ENCODE assay signal across 8 cellular contexts in genomic region chr9:99820330-99821186, GRCh38. TPM values are rescaled to one million over a fixed set of nuclear protein-coding genes. Genes with fewer than 3 reads are reported as not detected.
DNase-seq lines count a peak whose midpoint lies in the region; ATAC-seq, FAIRE-seq and TF ChIP-seq lines count a peak whose summit lies in the region.

No MANE protein-coding gene starts in this region.

- peak; percentile 20 to 21 for ATAC-seq in stimulated activated naive B cell treated with anti-CD40 and anti-IgM and Interleukin-4, amounts not matched to agents 10 μg/mL and 1 μg/mL and 100 μg/mL, for 72 hours (replicated peaks)

- H3K27ac ChIP-seq in endothelial cell of umbilical vein (ENCODE audit: insufficient read depth, low read depth, low read length) (peak overlapping the region; percentile 46), mesodermal cell (ENCODE audit: low read depth, low read length, severe bottlenecking) (peak overlapping the region; percentile 87)

- H3K9me1 ChIP-seq in endothelial cell of umbilical vein (replicated peaks; ENCODE audit: control insufficient read depth, extremely low read depth, insufficient read depth, low read length), result no peaks in the 10 kb centered on the region

- CTCF ChIA-PET in endothelial cell of umbilical vein (lab: Charles Lee), result interaction anchor here (0.9 to 1.4 kb wide), 6 partner anchors 10 to 782 kb away, joined by 3 to 9 read pairs (median 3); no protein-coding TSS in a partner anchor

- H3K27me3 Mint-ChIP-seq in stimulated activated naive B cell treated with anti-CD40 and anti-IgM and Interleukin-4, amounts not matched to agents 10 μg/mL and 1 μg/mL and 100 μg/mL, for 72 hours, result peaks cover 0 to 3% of the 10 kb centered on the region in 2 donors

- H3K4me1 ChIP-seq in endothelial cell of umbilical vein (ENCODE audit: control insufficient read depth, extremely low read depth, insufficient read depth, low read length) (peaks cover 25% of the 10 kb centered on the region), mesodermal cell (ENCODE audit: control insufficient read depth, insufficient read depth, low read length, poor library complexity, severe bottlenecking) (peaks cover 12% of the 10 kb centered on the region)

- TF ChIP-seq CTCF in endothelial cell of umbilical vein (IDR thresholded peaks at IDR 0.05; ENCODE audit: extremely low read depth in 1 of 2, insufficient read depth in 1 of 2, low read depth in 1 of 2, low read length in 2 of 2), result no peak

- H3K4me3 ChIP-seq in endothelial cell of umbilical vein (replicated peaks in 1 of 3; ENCODE audit: insufficient read depth in 1 of 3, low read depth in 1 of 3, low read length in 3 of 3), result peak overlapping the region; percentile 47 to 82 (median 59)
- H3K4me3 ChIP-seq in mesodermal cell (ENCODE audit: extremely low read depth, insufficient read depth, low read length, poor library complexity, severe bottlenecking), result peak overlapping the region; percentile 71

- FAIRE-seq in endothelial cell of umbilical vein (lab: Jason Lieb, UNC), result peak; percentile 26

- no peaks in the 10 kb centered on the region for H4K20me1 ChIP-seq in endothelial cell of umbilical vein (replicated peaks; ENCODE audit: control insufficient read depth, extremely low read depth, insufficient read depth, low read length)

- TSS peak; percentile 26 for BruUV-seq in endothelial cell of umbilical vein (replicated peaks; lab: Mats Ljungman, UMichigan)

- 0 to 2% methylated on average over 9 to 13 of the region's 34 CpGs for WGBS in mesodermal cell (ENCODE audit: insufficient coverage in 2 of 2), 2 experiments

- DNase-seq in NCI-H2029 (lab: John Stamatoyannopoulos, UW) (peak; percentile 61), NCI-H2029 treated with DMSO at 0.1 percent for 48 hours (lab: John Stamatoyannopoulos, UW) (no peak), NCI-H510A (lab: John Stamatoyannopoulos, UW) (peak; percentile 39), endothelial cell of umbilical vein (ENCODE audit: low read depth, low spot score) (peak; percentile 69), HPDE6-E6E7 (ENCODE audit: extremely low spot score) (no peak)
- DNase-seq in activated CD8-positive, alpha-beta memory T cell treated with anti-CD3 and anti-CD28 coated beads, Interleukin-2, amount 50 U/mL, for 4 hours, result peak; percentile 43
- peak; percentile 83 for DNase-seq in stimulated activated naive B cell treated with anti-CD40 and anti-IgM and Interleukin-4, amounts not matched to agents 10 μg/mL and 1 μg/mL and 100 μg/mL, for 72 hours

- peaks cover 46 to 49% of the 10 kb centered on the region in 2 donors for H3K36me3 Mint-ChIP-seq in stimulated activated naive B cell treated with anti-CD40 and anti-IgM and Interleukin-4, amounts not matched to agents 10 μg/mL and 1 μg/mL and 100 μg/mL, for 72 hours

- intact Hi-C loops in endothelial cell of umbilical vein (cut with micrococcal nuclease), result loop anchor here (1.0 to 5.0 kb wide), 12 partner anchors 86 to 777 kb away; partner anchors contain the start of genes SEC61B, STX17 and TGFBR1

- H3K4me3 Mint-ChIP-seq in stimulated activated naive B cell treated with anti-CD40 and anti-IgM and Interleukin-4, amounts not matched to agents 10 μg/mL and 1 μg/mL and 100 μg/mL, for 72 hours, result peak overlapping the region; percentile 78 to 99

- POLR2A ChIA-PET in endothelial cell of umbilical vein (lab: Charles Lee), result interaction anchor here (1.0 kb wide), 1 partner anchor 636 kb away, joined by 3 read pairs; no protein-coding TSS in a partner anchor

- H3K79me2 ChIP-seq in endothelial cell of umbilical vein (ENCODE audit: control insufficient read depth, insufficient read depth, low read length), result no peaks in the 10 kb centered on the region

- no peak for TF ChIP-seq POLR2A in endothelial cell of umbilical vein (IDR thresholded peaks at IDR 0.05; ENCODE audit: low read depth, low read length)

- H3K4me2 ChIP-seq in endothelial cell of umbilical vein (ENCODE audit: insufficient read depth, low read length), result peak overlapping the region; percentile 89

- H2AFZ ChIP-seq in endothelial cell of umbilical vein (ENCODE audit: low read depth, low read length), result peak overlapping the region; percentile 76

- no peaks in the 10 kb centered on the region for H3K9me3 Mint-ChIP-seq in stimulated activated naive B cell treated with anti-CD40 and anti-IgM and Interleukin-4, amounts not matched to agents 10 μg/mL and 1 μg/mL and 100 μg/mL, for 72 hours

- peaks cover 12 to 13% of the 10 kb centered on the region in 2 experiments for H3K27me3 ChIP-seq in endothelial cell of umbilical vein (ENCODE audit: control insufficient read depth in 2 of 2, insufficient read depth in 2 of 2, low read length in 2 of 2)

- dilution Hi-C loops in endothelial cell of umbilical vein (cut with MboI; ENCODE audit: extremely low pct_ligation_motif_present, low sequenced_read_pairs), result no loop called here

- H3K27ac Mint-ChIP-seq in stimulated activated naive B cell treated with anti-CD40 and anti-IgM and Interleukin-4, amounts not matched to agents 10 μg/mL and 1 μg/mL and 100 μg/mL, for 72 hours, result peak overlapping the region; percentile 100

- no peaks in the 10 kb centered on the region for H3K36me3 ChIP-seq in endothelial cell of umbilical vein (ENCODE audit: control insufficient read depth in 2 of 2, extremely low read depth in 1 of 2, insufficient read depth in 2 of 2, low read length in 2 of 2)
- H3K36me3 ChIP-seq in mesodermal cell (ENCODE audit: control insufficient read depth, insufficient read depth, low read length), result no peaks in the 10 kb centered on the region

- H3K9me3 ChIP-seq in endothelial cell of umbilical vein (replicated peaks; ENCODE audit: control insufficient read depth, insufficient read depth, low read length) (no peaks in the 10 kb centered on the region), mesodermal cell (ENCODE audit: control insufficient read depth, low read length) (no peaks in the 10 kb centered on the region)

- peaks cover 30 to 64% of the 10 kb centered on the region in 2 donors for H3K4me1 Mint-ChIP-seq in stimulated activated naive B cell treated with anti-CD40 and anti-IgM and Interleukin-4, amounts not matched to agents 10 μg/mL and 1 μg/mL and 100 μg/mL, for 72 hours

- peak overlapping the region; percentile 64 for H3K9ac ChIP-seq in endothelial cell of umbilical vein (replicated peaks; ENCODE audit: extremely low read depth, insufficient read depth, low read length)

TF ChIP-seq in endothelial cell of umbilical vein, 7 proteins besides CTCF, POLR2A, EP300 and RAD21:
- TF ChIP-seq, protein P1, sequence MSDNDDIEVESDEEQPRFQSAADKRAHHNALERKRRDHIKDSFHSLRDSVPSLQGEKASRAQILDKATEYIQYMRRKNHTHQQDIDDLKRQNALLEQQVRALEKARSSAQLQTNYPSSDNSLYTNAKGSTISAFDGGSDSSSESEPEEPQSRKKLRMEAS (IDR thresholded peaks at IDR 0.05; ENCODE audit: insufficient read depth, insufficient read length), result peak; percentile 60
- TF ChIP-seq JUN (IDR thresholded peaks at IDR 0.05; ENCODE audit: borderline replicate concordance, insufficient read depth, insufficient read length, low read depth), result no peak

RNA-seq across cellular contexts. Expression of gene NR4A3, which starts 1.1 kb away (rescaled TPM):
- total RNA-seq in endothelial cell of umbilical vein, result 0.22 and 0.23 TPM in 2 replicates
- polyA plus RNA-seq in endothelial cell of umbilical vein, result 0.11 TPM in 2 replicates
- 0.08 and 0.11 TPM in 2 replicates for polyA plus RNA-seq in endothelial cell of umbilical vein (2011; cell fraction: cytosol; rRNA removed)
- 0.88 and 0.91 TPM in 2 replicates for polyA plus RNA-seq in endothelial cell of umbilical vein (2011; cell fraction: nucleus; rRNA removed)
- 0.04 TPM in 1 of 2 replicates, not detected in the other for polyA plus RNA-seq in endothelial cell of umbilical vein (2012)
- 0.23 and 1.00 TPM in 2 replicates for polyA minus RNA-seq in endothelial cell of umbilical vein
- polyA minus RNA-seq in endothelial cell of umbilical vein (2011; cell fraction: cytosol; rRNA and poly(A)+ RNA removed), result 10.1 TPM
- polyA minus RNA-seq in endothelial cell of umbilical vein (2011; cell fraction: nucleus; rRNA and poly(A)+ RNA removed), result 3.5 and 5.6 TPM in 2 replicates
- 0.96 TPM for polyA plus RNA-seq in mesodermal cell (2013, experiment 1 of 2)
- polyA plus RNA-seq in mesodermal cell (2013, experiment 2 of 2), result 0.81 TPM

Comparison
In these comparisons a context has a peak if more than half of its experiments do, and no peak if none do; other contexts are left out.
1. DNase-seq: peak in NCI-H2029 (single experiment), NCI-H510A (single experiment), activated CD8-positive, alpha-beta memory T cell treated with anti-CD3 and anti-CD28 coated beads, Interleukin-2, amount 50 U/mL, for 4 hours (single experiment), endothelial cell of umbilical vein (single experiment) and stimulated activated naive B cell treated with anti-CD40 and anti-IgM and Interleukin-4, amounts not matched to agents 10 μg/mL and 1 μg/mL and 100 μg/mL, for 72 hours (single experiment); none in NCI-H2029 treated with DMSO at 0.1 percent for 48 hours (single experiment) and HPDE6-E6E7 (single experiment).